ENCODE assay signal across 15 cellular contexts in genomic region chr4:168886361-168886760, GRCh38.
DNase-seq lines count a peak whose midpoint lies in the region; TF ChIP-seq lines count a peak whose summit lies in the region.
"Had no signal": no experiment of that assay in that cellular context is flagged by ENCODE, and none has a peak within 500 bp of the region (broad histone marks: within the 10 kb centered on the region; RNA-seq: fewer than 3 reads in every experiment).

No MANE protein-coding gene starts in this region.

- H3K27me3 ChIP-seq in GM23248 (replicated peaks; ENCODE audit: insufficient read depth) (no peaks in the 10 kb centered on the region), SK-N-SH (ENCODE audit: insufficient read depth) (no peaks in the 10 kb centered on the region), sigmoid colon (no peaks in the 10 kb centered on the region), BE2C (no peaks in the 10 kb centered on the region)

- in situ Hi-C loops in GM23248 (cut with MboI): no loop called here

- H3K4me3 ChIP-seq in GM23248 (no peak overlapping the region), SK-N-SH (ENCODE audit: low read depth in 2 of 2, low read length in 1 of 2) (no peak overlapping the region), fibroblast of pulmonary artery (replicated peaks; ENCODE audit: low read depth, low read length) (no peak overlapping the region), sigmoid colon (no peak overlapping the region), BE2C (ENCODE audit: low read depth, low read length) (no peak overlapping the region)

- no peak overlapping the region for H3K4me2 ChIP-seq in GM23248 (ENCODE audit: unreplicated experiment)
- no peak overlapping the region for H3K4me2 ChIP-seq in SK-N-SH

- no peak overlapping the region for H3K9ac ChIP-seq in GM23248
- H3K9ac ChIP-seq in SK-N-SH: no peak overlapping the region

- TF ChIP-seq EP300 in SK-N-SH (IDR thresholded peaks at IDR 0.05; ENCODE audit: borderline replicate concordance in 1 of 2, low read depth in 1 of 2, low read length in 1 of 2) (no peak; a peak in 1 of 4 replicates), sigmoid colon (IDR thresholded peaks at IDR 0.05) (no peak)

- POLR2A ChIA-PET in SK-N-SH (lab: Yijun Ruan, JAX): no interaction called here

- H3K36me3 ChIP-seq in GM23248 (ENCODE audit: low read depth) (peaks cover 14% of the 10 kb centered on the region), SK-N-SH (replicated peaks in 1 of 2; ENCODE audit: control insufficient read depth in 1 of 2, insufficient read depth in 2 of 2, low read length in 1 of 2) (peaks cover 39 to 46% of the 10 kb centered on the region in 2 experiments), sigmoid colon (peaks cover 8 to 66% (median 23%) of the 10 kb centered on the region in 4 donors), BE2C (peaks cover 12% of the 10 kb centered on the region)
- H3K36me3 ChIP-seq: neutrophil had no signal

- H4K20me1 ChIP-seq in GM23248 (ENCODE audit: insufficient read depth): no peaks in the 10 kb centered on the region
- H4K20me1 ChIP-seq in SK-N-SH (ENCODE audit: insufficient read depth): no peaks in the 10 kb centered on the region

- TF ChIP-seq CTCF in SK-N-SH (IDR thresholded peaks at IDR 0.05) (no peak), fibroblast of pulmonary artery (IDR thresholded peaks at IDR 0.05; ENCODE audit: low read length, missing control alignments) (no peak), sigmoid colon (IDR thresholded peaks at IDR 0.05) (no peak), BE2C (IDR thresholded peaks at IDR 0.05; ENCODE audit: low read depth, low read length) (no peak)

- DNase-seq in GM23248 (peak; percentile 72), SK-N-SH (no peak), fibroblast of pulmonary artery (ENCODE audit: low read depth) (peak; percentile 38), sigmoid colon (no peak), NCI-H1417 treated with DMSO at 0.1 percent for 48 hours (lab: John Stamatoyannopoulos, UW) (no peak), head of caudate nucleus (no peak), BE2C (no peak)
- no peak for DNase-seq in stimulated activated naive CD4-positive, alpha-beta T cell (lab: John Stamatoyannopoulos, UW)
- DNase-seq: activated CD4-positive, alpha-beta T cell treated with anti-CD3 and anti-CD28 coated beads, Interleukin-2, amount 10 ng/mL, durations not matched to agents 7 days and 5 days; amniotic stem cell; DMS79; Kasumi-1; NCI-H2081 treated with DMSO at 0.1 percent for 48 hours had no signal

- TF ChIP-seq POLR2A in sigmoid colon (IDR thresholded peaks at IDR 0.05): no peak

- H3K79me2 ChIP-seq in GM23248 (ENCODE audit: insufficient read depth): no peaks in the 10 kb centered on the region
- peaks cover 82% of the 10 kb centered on the region for H3K79me2 ChIP-seq in SK-N-SH (ENCODE audit: insufficient read depth)

- H3K9me3 ChIP-seq in GM23248 (ENCODE audit: low read depth) (no peaks in the 10 kb centered on the region), SK-N-SH (no peaks in the 10 kb centered on the region), sigmoid colon (no peaks in the 10 kb centered on the region), BE2C (no peaks in the 10 kb centered on the region)
- H3K9me3 ChIP-seq: neutrophil had no signal

- no peak overlapping the region for H2AFZ ChIP-seq in GM23248
- H2AFZ ChIP-seq in SK-N-SH (ENCODE audit: low read depth): no peak overlapping the region

- TF ChIP-seq RAD21 in SK-N-SH (IDR thresholded peaks at IDR 0.05; ENCODE audit: low read length): no peak

- H3K4me1 ChIP-seq in GM23248 (ENCODE audit: insufficient read depth): peaks cover 32% of the 10 kb centered on the region
- H3K4me1 ChIP-seq in SK-N-SH (ENCODE audit: control insufficient read depth in 1 of 2, insufficient read depth in 2 of 2, low read depth in 1 of 2, low read length in 1 of 2): peaks cover 5 to 21% of the 10 kb centered on the region in 2 experiments; a peak in 3 of 4 replicates
- H3K4me1 ChIP-seq in sigmoid colon: peaks cover 0 to 80% (median 69%) of the 10 kb centered on the region in 4 donors
- peaks cover 5% of the 10 kb centered on the region; the same call in 1 of the 2 replicates for H3K4me1 ChIP-seq in BE2C

- no peak overlapping the region for H3K27ac ChIP-seq in GM23248
- H3K27ac ChIP-seq in SK-N-SH (ENCODE audit: low read depth in 2 of 2, low read length in 1 of 2): peak overlapping the region in 1 of 2 experiments; percentile 86; a peak in 2 of 4 replicates
- H3K27ac ChIP-seq in sigmoid colon: peak overlapping the region; percentile 30 to 99 (median 80)
- H3K27ac ChIP-seq: C4-2B, neutrophil had no signal

- H3K9me2 ChIP-seq in GM23248 (ENCODE audit: insufficient read depth) (no peaks in the 10 kb centered on the region), SK-N-SH (no peaks in the 10 kb centered on the region)

- intact Hi-C loops in sigmoid colon (cut with DNase I) (no loop called here), head of caudate nucleus (cut with DNase I) (no loop called here)

- H3F3A ChIP-seq in GM23248 (ENCODE audit: insufficient read depth) (peaks cover 17% of the 10 kb centered on the region; the same call in 1 of the 2 replicates), SK-N-SH (replicated peaks; ENCODE audit: insufficient read depth) (peaks cover 39% of the 10 kb centered on the region)

- CTCF ChIA-PET in SK-N-SH (lab: Yijun Ruan, JAX): interaction anchor here (0.6 kb wide), 1 partner anchor 621 kb away, joined by 3 read pairs; no protein-coding TSS in a partner anchor

TF ChIP-seq in SK-N-SH, 30 proteins besides CTCF, POLR2A, EP300 and RAD21:
- TF ChIP-seq FOSL2 (IDR thresholded peaks at IDR 0.05; ENCODE audit: borderline replicate concordance, low read depth) (peak; percentile 56; the same call in 1 of the 2 replicates), SMC3 (IDR thresholded peaks at IDR 0.05; ENCODE audit: low read depth, low read length) (no peak), JUND (IDR thresholded peaks at IDR 0.05) (peak; percentile 34; the same call in 1 of the 2 replicates)
- TF ChIP-seq, protein P1, sequence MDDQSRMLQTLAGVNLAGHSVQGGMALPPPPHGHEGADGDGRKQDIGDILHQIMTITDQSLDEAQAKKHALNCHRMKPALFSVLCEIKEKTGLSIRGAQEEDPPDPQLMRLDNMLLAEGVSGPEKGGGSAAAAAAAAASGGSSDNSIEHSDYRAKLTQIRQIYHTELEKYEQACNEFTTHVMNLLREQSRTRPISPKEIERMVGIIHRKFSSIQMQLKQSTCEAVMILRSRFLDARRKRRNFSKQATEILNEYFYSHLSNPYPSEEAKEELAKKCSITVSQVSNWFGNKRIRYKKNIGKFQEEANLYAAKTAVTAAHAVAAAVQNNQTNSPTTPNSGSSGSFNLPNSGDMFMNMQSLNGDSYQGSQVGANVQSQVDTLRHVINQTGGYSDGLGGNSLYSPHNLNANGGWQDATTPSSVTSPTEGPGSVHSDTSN (IDR thresholded peaks at IDR 0.05): 0 out of 2 replicates have a peak, but pooled peaks have one; percentile 30

Comparison
In these comparisons a context has a peak if more than half of its experiments do, and no peak if none do; other contexts are left out.
1. DNase-seq: peak in GM23248 (single experiment) and fibroblast of pulmonary artery (single experiment); none in SK-N-SH (single experiment), sigmoid colon (single experiment), NCI-H1417 treated with DMSO at 0.1 percent for 48 hours (single experiment), head of caudate nucleus (0 of 42), BE2C (single experiment) and stimulated activated naive CD4-positive, alpha-beta T cell (0 of 6).